ENCODE assay signal across 10 cellular contexts in genomic region chr20:56504373-56505005, GRCh38. TPM values are rescaled to one million over a fixed set of nuclear protein-coding genes. Genes with fewer than 3 reads are reported as not detected.
DNase-seq lines count a peak whose midpoint lies in the region; ATAC-seq, FAIRE-seq and TF ChIP-seq lines count a peak whose summit lies in the region.
"Had no signal": no experiment of that assay in that cellular context is flagged by ENCODE, and none has a peak within 500 bp of the region (broad histone marks: within the 10 kb centered on the region; RNA-seq: fewer than 3 reads in every experiment).

No MANE protein-coding gene starts in this region.

- no peak for DNase-seq in CD14-positive monocyte (ENCODE audit: low spot score)
- DNase-seq in HCT116 (ENCODE audit: low read depth, low spot score) = no peak
- peak; percentile 8 for DNase-seq in activated T-cell treated with anti-CD3 and anti-CD28 coated beads for 48 hours (ENCODE audit: low read depth)
- no peak for DNase-seq in HepG2 (ENCODE audit: low spot score)
- DNase-seq in foreskin melanocyte = no peak
- no peak for DNase-seq in frontal cortex (ENCODE audit: low spot score in 2 of 2)
- no peak for DNase-seq in pons (ENCODE audit: low spot score)
- DNase-seq: NCI-H1694 treated with DMSO at 0.1 percent for 48 hours had no signal

- H3K79me2 ChIP-seq in HCT116 (ENCODE audit: insufficient read depth, low read length) (peaks cover 15% of the 10 kb centered on the region; the same call in 1 of the 2 replicates), HepG2 (ENCODE audit: insufficient read depth, low read length) (no peaks in the 10 kb centered on the region)

- peak; percentile 71 for TF ChIP-seq CTCF in CD14-positive monocyte (IDR thresholded peaks at IDR 0.05)
- peak in 2 of 3 experiments; percentile 59 to 76; a peak in 4 of 6 replicates for TF ChIP-seq CTCF in HCT116 (IDR thresholded peaks at IDR 0.05 in 2 of 3, conservative IDR thresholded peaks at IDR 0.05 in 1 of 3; ENCODE audit: borderline replicate concordance in 1 of 3, insufficient read depth in 1 of 3, low read depth in 2 of 3, low read length in 2 of 3)
- TF ChIP-seq CTCF in HepG2 (CRISPR knock-in tag; IDR thresholded peaks at IDR 0.05) = peak; percentile 40; the same call in 1 of the 2 replicates

- H3K27ac ChIP-seq in HCT116 (ENCODE audit: low read depth, low read length) (no peak overlapping the region), HepG2 (ENCODE audit: extremely low read length, insufficient read depth, low read length) (no peak overlapping the region)

- H3K9me2 ChIP-seq in HCT116 (ENCODE audit: insufficient read depth) = no peaks in the 10 kb centered on the region

- peaks cover 32 to 83% of the 10 kb centered on the region in 2 donors for H3K36me3 Mint-ChIP-seq in CD14-positive monocyte

- no peaks in the 10 kb centered on the region for H3K9me3 Mint-ChIP-seq in CD14-positive monocyte

- H3K27ac Mint-ChIP-seq in CD14-positive monocyte = no peak overlapping the region

- no peak overlapping the region for H3K4me3 Mint-ChIP-seq in CD14-positive monocyte

- H2AFZ ChIP-seq in HCT116 (ENCODE audit: low read depth, low read length, poor library complexity, severe bottlenecking) (no peak overlapping the region), HepG2 (ENCODE audit: low read length) (no peak overlapping the region)

- FAIRE-seq in HepG2 (lab: Jason Lieb, UNC) = no peak
- no peak for FAIRE-seq in frontal cortex (lab: Jason Lieb, UNC)

- CTCF ChIA-PET in HCT116 (lab: Charles Lee) (no interaction called here), HepG2 (lab: Yijun Ruan, JAX; ENCODE audit: low intra/inter-chr PET ratio, low total read pairs) (interaction anchor here (1.4 kb wide), 1 partner anchor 104 kb away, joined by 10 read pairs; no protein-coding TSS in a partner anchor)

- no peak overlapping the region for H3K9ac ChIP-seq in HCT116 (ENCODE audit: low read length)
- H3K9ac ChIP-seq in HepG2 (ENCODE audit: insufficient read depth, low read depth, low read length) = no peak overlapping the region

- no peaks in the 10 kb centered on the region for H3K27me3 Mint-ChIP-seq in CD14-positive monocyte (ENCODE audit: low read depth in 3 of 3)

- H3K9me3 ChIP-seq in HCT116 (ENCODE audit: control insufficient read depth in 1 of 2, insufficient read depth in 1 of 2, low read depth in 1 of 2, low read length in 2 of 2) (no peaks in the 10 kb centered on the region), HepG2 (ENCODE audit: low read length) (no peaks in the 10 kb centered on the region)

- ATAC-seq in HCT116 (peak; percentile 85), HepG2 (peak; percentile 95), GM21447 (IDR thresholded peaks at IDR 0.05; ENCODE audit: unreplicated experiment) (no peak)

- H3K4me3 ChIP-seq in HCT116 (replicated peaks in 1 of 2; ENCODE audit: low read depth in 1 of 2, low read length in 2 of 2) (no peak overlapping the region), HepG2 (replicated peaks in 1 of 3; ENCODE audit: insufficient read depth in 1 of 3, low read depth in 2 of 3, low read length in 3 of 3) (no peak overlapping the region)

- in situ Hi-C loops in HepG2 (cut with HindIII; ENCODE audit: extremely low pct_ligation_motif_present, low pct_unique_long_range_greater_than_20kb) = no loop called here

- H4K20me1 ChIP-seq in HCT116 (ENCODE audit: insufficient read depth) (no peaks in the 10 kb centered on the region), HepG2 (ENCODE audit: insufficient read depth, low read length) (no peaks in the 10 kb centered on the region)

- H3K27me3 ChIP-seq in HCT116 (ENCODE audit: insufficient read depth, low read length) (no peaks in the 10 kb centered on the region), HepG2 (ENCODE audit: control insufficient read depth in 1 of 2, insufficient read depth in 2 of 2, low read length in 2 of 2) (no peaks in the 10 kb centered on the region)

- TF ChIP-seq RAD21 in HCT116 (IDR thresholded peaks at IDR 0.05; ENCODE audit: low read depth) (no peak), HepG2 (CRISPR knock-in tag; IDR thresholded peaks at IDR 0.05) (no peak)

- H3K4me1 ChIP-seq in HCT116 (ENCODE audit: control insufficient read depth in 1 of 2, insufficient read depth in 2 of 2, low read length in 2 of 2) = no peaks in the 10 kb centered on the region
- H3K4me1 ChIP-seq in HepG2 (ENCODE audit: insufficient read depth, low read length) = no peaks in the 10 kb centered on the region

- TF ChIP-seq EP300 in HepG2 (IDR thresholded peaks at IDR 0.05; ENCODE audit: low read depth in 2 of 2, low read length in 2 of 2) (no peak), HepG2 (CRISPR knock-in tag; IDR thresholded peaks at IDR 0.05; ENCODE audit: borderline replicate concordance) (no peak)

- no peaks in the 10 kb centered on the region for H3K4me1 Mint-ChIP-seq in CD14-positive monocyte

- no peak overlapping the region for H3K4me2 ChIP-seq in HCT116 (ENCODE audit: low read length)
- no peak overlapping the region for H3K4me2 ChIP-seq in HepG2 (ENCODE audit: low read depth, low read length)

- TF ChIP-seq POLR2A in HCT116 (IDR thresholded peaks at IDR 0.05; ENCODE audit: borderline replicate concordance, extremely low read depth, insufficient read depth, insufficient read length) (no peak), HepG2 (IDR thresholded peaks at IDR 0.05; ENCODE audit: insufficient read depth in 1 of 2, low read depth in 2 of 2, low read length in 2 of 2) (no peak)

- WGBS in HepG2 (ENCODE audit: low lambda C conversion rate) = 91% methylated on average over 9 of the region's 9 CpGs

- POLR2A ChIA-PET in HCT116 (lab: Charles Lee) (no interaction called here), HepG2 (lab: Yijun Ruan, JAX) (no interaction called here)

- RAD21 ChIA-PET in HCT116 (lab: Charles Lee; ENCODE audit: low non-redundant PET in 1 of 2, low total read pairs in 2 of 2, uncharacterized antibody in 2 of 2, unreplicated experiment in 2 of 2) = interaction anchor here in 1 of 2 experiments (0.6 kb wide), 1 partner anchor 30 kb away, joined by 3 read pairs; no protein-coding TSS in a partner anchor

- BruUV-seq in HCT116 (replicated peaks; lab: Mats Ljungman, UMichigan) (no TSS peak), HepG2 (replicated peaks; lab: Mats Ljungman, UMichigan) (no TSS peak)

- H3K36me3 ChIP-seq in HCT116 (ENCODE audit: control insufficient read depth in 1 of 2, insufficient read depth in 2 of 2, low read length in 2 of 2) = 0 out of 4 replicates have a peak, but pooled peaks cover 0 to 3% of the 10 kb centered on the region in 2 experiments
- H3K36me3 ChIP-seq in HepG2 (replicated peaks in 1 of 2; ENCODE audit: control insufficient read depth in 1 of 2, insufficient read depth in 2 of 2, low read length in 2 of 2) = peaks cover 5 to 29% of the 10 kb centered on the region in 2 experiments; a peak in 4 of 5 replicates

- intact Hi-C loops in CD14-positive monocyte (cut with micrococcal nuclease) = no loop called here
- intact Hi-C loops in HCT116 (cut with micrococcal nuclease) = no loop called here
- intact Hi-C loops in HepG2 (cut with micrococcal nuclease; ENCODE audit: unreplicated experiment) = loop anchor here (1.0 kb wide), 1 partner anchor 104 kb away; no protein-coding TSS in a partner anchor

RNA-seq across cellular contexts. Expression of gene FAM209A, which starts 20.1 kb away (rescaled TPM):
- under 1 TPM in 1 of 2 donors, not detected in 1; 0.19 TPM for polyA plus RNA-seq in CD14-positive monocyte
- total RNA-seq in HCT116 (2021; ENCODE audit: unreplicated experiment) = 0.34 TPM
- polyA plus RNA-seq in HCT116 (2012) = 0.29 and 0.34 TPM in 2 replicates
- 0.15 TPM in 1 of 2 replicates, not detected in the other for total RNA-seq in HepG2 (2016; rRNA removed; fragmentation: Illumina TruSeq; extraction: Trizol)
- total RNA-seq in HepG2 (2016; cell fraction: cytosol; rRNA removed; fragmentation: Illumina TruSeq; extraction: Trizol; ENCODE audit: low read depth) = not detected in 2 replicates
- 0.22 TPM in 1 of 2 replicates, not detected in the other for total RNA-seq in HepG2 (2016; cell fraction: insoluble cytoplasmic fraction; rRNA removed; fragmentation: Illumina TruSeq; extraction: Trizol)
- total RNA-seq in HepG2 (2016; cell fraction: membrane; rRNA removed; fragmentation: Illumina TruSeq; extraction: Trizol) = not detected in 2 replicates
- total RNA-seq in HepG2 (2016; cell fraction: nucleus; rRNA removed; fragmentation: Illumina TruSeq; extraction: Trizol) = 0.59 and 1.0 TPM in 2 replicates
- 0.36 and 0.51 TPM in 2 replicates for polyA plus RNA-seq in HepG2 (2011; rRNA removed)
- polyA plus RNA-seq in HepG2 (2011; cell fraction: cytosol; rRNA removed) = 0.12 TPM in 1 of 2 replicates, not detected in the other
- polyA plus RNA-seq in HepG2 (2011; cell fraction: nucleus; rRNA removed) = 1.5 and 2.4 TPM in 2 replicates
- 0.31 and 0.37 TPM in 2 replicates for polyA plus RNA-seq in HepG2 (2012)
- polyA plus RNA-seq in HepG2 (2016; cell fraction: cytosol; fragmentation: Illumina TruSeq; extraction: Trizol; ENCODE audit: low read depth) = not detected in 2 replicates
- polyA plus RNA-seq in HepG2 (2016; cell fraction: insoluble cytoplasmic fraction; fragmentation: Illumina TruSeq; extraction: Trizol; ENCODE audit: low read depth) = not detected in 2 replicates
- not detected in 2 replicates for polyA plus RNA-seq in HepG2 (2016; cell fraction: membrane; fragmentation: Illumina TruSeq; extraction: Trizol; ENCODE audit: low read depth)
- polyA plus RNA-seq in HepG2 (2016; cell fraction: nucleus; fragmentation: Illumina TruSeq; extraction: Trizol; ENCODE audit: insufficient read depth, low read depth) = 0.75 and 1.6 TPM in 2 replicates
- 0.44 and 1.8 TPM in 2 replicates for polyA minus RNA-seq in HepG2 (2011; rRNA and poly(A)+ RNA removed; ENCODE audit: low replicate concordance)
- polyA minus RNA-seq in HepG2 (2011; cell fraction: cytosol; rRNA and poly(A)+ RNA removed) = not detected in 2 replicates
- polyA minus RNA-seq in HepG2 (2011; cell fraction: nucleus; rRNA and poly(A)+ RNA removed) = 2.2 and 2.4 TPM in 2 replicates
- total RNA-seq in frontal cortex = not detected
- total RNA-seq: urinary bladder had no signal

RNA-seq across cellular contexts. Expression of gene FAM209B, which starts 28.6 kb away (rescaled TPM):
- polyA plus RNA-seq in CD14-positive monocyte = under 1 TPM; 0.66 to 0.84 TPM
- total RNA-seq in HCT116 (2021; ENCODE audit: unreplicated experiment) = not detected
- 0.26 and 0.30 TPM in 2 replicates for polyA plus RNA-seq in HCT116 (2012)
- 0.24 and 0.32 TPM in 2 replicates for total RNA-seq in HepG2 (2016; rRNA removed; fragmentation: Illumina TruSeq; extraction: Trizol)
- not detected in 2 replicates for total RNA-seq in HepG2 (2016; cell fraction: cytosol; rRNA removed; fragmentation: Illumina TruSeq; extraction: Trizol; ENCODE audit: low read depth)
- total RNA-seq in HepG2 (2016; cell fraction: insoluble cytoplasmic fraction; rRNA removed; fragmentation: Illumina TruSeq; extraction: Trizol) = 0.30 and 0.61 TPM in 2 replicates
- total RNA-seq in HepG2 (2016; cell fraction: membrane; rRNA removed; fragmentation: Illumina TruSeq; extraction: Trizol) = not detected in 2 replicates
- not detected in 2 replicates for total RNA-seq in HepG2 (2016; cell fraction: nucleus; rRNA removed; fragmentation: Illumina TruSeq; extraction: Trizol)
- 0.10 and 0.42 TPM in 2 replicates for polyA plus RNA-seq in HepG2 (2011; rRNA removed)
- polyA plus RNA-seq in HepG2 (2011; cell fraction: cytosol; rRNA removed) = not detected in 2 replicates
- polyA plus RNA-seq in HepG2 (2011; cell fraction: nucleus; rRNA removed) = 0.59 TPM in 1 of 2 replicates, not detected in the other
- polyA plus RNA-seq in HepG2 (2012) = not detected in 2 replicates
- not detected in 2 replicates for polyA plus RNA-seq in HepG2 (2016; cell fraction: cytosol; fragmentation: Illumina TruSeq; extraction: Trizol; ENCODE audit: low read depth)
- 0.51 TPM in 1 of 2 replicates, not detected in the other for polyA plus RNA-seq in HepG2 (2016; cell fraction: insoluble cytoplasmic fraction; fragmentation: Illumina TruSeq; extraction: Trizol; ENCODE audit: low read depth)
- not detected in 2 replicates for polyA plus RNA-seq in HepG2 (2016; cell fraction: membrane; fragmentation: Illumina TruSeq; extraction: Trizol; ENCODE audit: low read depth)
- polyA plus RNA-seq in HepG2 (2016; cell fraction: nucleus; fragmentation: Illumina TruSeq; extraction: Trizol; ENCODE audit: insufficient read depth, low read depth) = 0.81 and 0.85 TPM in 2 replicates
- polyA minus RNA-seq in HepG2 (2011; rRNA and poly(A)+ RNA removed; ENCODE audit: low replicate concordance) = not detected in 2 replicates
- not detected in 2 replicates for polyA minus RNA-seq in HepG2 (2011; cell fraction: cytosol; rRNA and poly(A)+ RNA removed)
- not detected in 2 replicates for polyA minus RNA-seq in HepG2 (2011; cell fraction: nucleus; rRNA and poly(A)+ RNA removed)
- not detected for total RNA-seq in frontal cortex
- total RNA-seq: urinary bladder had no signal

RNA-seq across cellular contexts. Expression of gene RTF2, which starts 36.1 kb away (rescaled TPM):
- 100 to 1,000 TPM; 148 to 163 TPM for polyA plus RNA-seq in CD14-positive monocyte
- 73.8 TPM for total RNA-seq in HCT116 (2021; ENCODE audit: unreplicated experiment)
- 51.5 and 54.3 TPM in 2 replicates for polyA plus RNA-seq in HCT116 (2012)
- 142 and 202 TPM in 2 replicates for total RNA-seq in HepG2 (2016; rRNA removed; fragmentation: Illumina TruSeq; extraction: Trizol)
- 22.9 and 24.0 TPM in 2 replicates for total RNA-seq in HepG2 (2016; cell fraction: cytosol; rRNA removed; fragmentation: Illumina TruSeq; extraction: Trizol; ENCODE audit: low read depth)
- 146 and 210 TPM in 2 replicates for total RNA-seq in HepG2 (2016; cell fraction: insoluble cytoplasmic fraction; rRNA removed; fragmentation: Illumina TruSeq; extraction: Trizol)
- total RNA-seq in HepG2 (2016; cell fraction: membrane; rRNA removed; fragmentation: Illumina TruSeq; extraction: Trizol) = 48.4 and 48.7 TPM in 2 replicates
- 61.3 and 68.9 TPM in 2 replicates for total RNA-seq in HepG2 (2016; cell fraction: nucleus; rRNA removed; fragmentation: Illumina TruSeq; extraction: Trizol)
- 73.3 and 81.8 TPM in 2 replicates for polyA plus RNA-seq in HepG2 (2011; rRNA removed)
- 75.5 and 78.1 TPM in 2 replicates for polyA plus RNA-seq in HepG2 (2011; cell fraction: cytosol; rRNA removed)
- polyA plus RNA-seq in HepG2 (2011; cell fraction: nucleus; rRNA removed) = 56.4 and 58.3 TPM in 2 replicates
- 65.9 and 76.5 TPM in 2 replicates for polyA plus RNA-seq in HepG2 (2012)
- polyA plus RNA-seq in HepG2 (2016; cell fraction: cytosol; fragmentation: Illumina TruSeq; extraction: Trizol; ENCODE audit: low read depth) = 23.4 and 24.1 TPM in 2 replicates
- polyA plus RNA-seq in HepG2 (2016; cell fraction: insoluble cytoplasmic fraction; fragmentation: Illumina TruSeq; extraction: Trizol; ENCODE audit: low read depth) = 194 and 208 TPM in 2 replicates
- 36.9 and 38.6 TPM in 2 replicates for polyA plus RNA-seq in HepG2 (2016; cell fraction: membrane; fragmentation: Illumina TruSeq; extraction: Trizol; ENCODE audit: low read depth)
- polyA plus RNA-seq in HepG2 (2016; cell fraction: nucleus; fragmentation: Illumina TruSeq; extraction: Trizol; ENCODE audit: insufficient read depth, low read depth) = 117 and 121 TPM in 2 replicates
- polyA minus RNA-seq in HepG2 (2011; rRNA and poly(A)+ RNA removed; ENCODE audit: low replicate concordance) = 51.8 and 70.9 TPM in 2 replicates
- 30.7 and 31.2 TPM in 2 replicates for polyA minus RNA-seq in HepG2 (2011; cell fraction: cytosol; rRNA and poly(A)+ RNA removed)
- 36.6 and 37.0 TPM in 2 replicates for polyA minus RNA-seq in HepG2 (2011; cell fraction: nucleus; rRNA and poly(A)+ RNA removed)
- total RNA-seq in frontal cortex = 48.9 TPM
